In the genomic region with DNA sequence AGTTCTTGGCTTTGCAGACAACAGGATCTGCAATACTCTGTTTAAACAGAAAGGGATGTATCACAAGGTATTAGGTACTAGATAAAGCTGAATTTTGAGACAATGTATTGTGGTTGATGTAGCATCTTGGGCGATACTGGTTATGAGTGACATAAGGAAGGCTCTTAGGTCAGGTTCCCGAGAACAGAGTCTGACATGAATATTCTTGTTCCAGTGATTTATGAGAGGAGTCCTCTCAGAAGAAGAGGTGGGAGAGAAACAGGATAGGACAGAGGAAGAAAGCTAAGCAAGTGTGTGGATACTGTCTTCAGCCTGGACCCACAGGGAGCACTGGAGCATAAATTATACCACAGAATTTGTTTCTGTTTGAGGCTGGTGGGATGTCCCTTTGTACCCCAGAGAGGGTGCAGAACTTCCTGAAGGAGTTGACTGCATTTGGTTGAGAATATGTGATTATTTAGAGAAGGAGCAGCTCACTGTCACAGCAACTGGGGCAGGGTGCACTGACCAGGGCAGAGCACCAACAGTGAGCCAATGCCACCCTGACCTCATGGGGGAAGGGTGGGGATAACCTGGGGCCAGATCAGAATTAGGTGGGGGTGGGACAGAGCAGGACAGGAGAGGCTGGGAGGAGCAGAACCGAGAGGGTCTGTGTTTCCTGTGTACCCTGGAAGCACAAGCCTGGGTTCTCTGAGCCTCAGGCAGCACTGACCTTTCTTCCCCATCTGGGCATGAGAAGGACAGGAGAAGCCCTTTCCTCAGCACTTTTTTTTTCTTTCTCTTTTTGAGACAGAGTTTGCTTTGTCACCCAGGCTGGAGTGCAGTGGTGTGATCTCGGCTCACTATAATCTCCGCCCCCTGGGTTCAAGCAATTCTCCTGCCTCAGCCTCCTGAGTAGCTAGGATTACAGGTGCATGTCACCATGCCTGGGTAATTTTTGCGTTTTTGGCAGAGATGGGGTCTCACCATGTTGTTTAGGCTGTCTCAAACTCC, we compare ENCODE assay signal across 1 cellular context.
TF ChIP-seq lines count a peak whose summit lies in the region.

No MANE protein-coding gene starts in this region.

TF ChIP-seq in GM12878, 131 proteins besides CTCF, POLR2A, EP300 and RAD21:
- TF ChIP-seq NFYA (IDR thresholded peaks at IDR 0.05; ENCODE audit: borderline replicate concordance, low read depth, low read length) = no peak
- no peak for TF ChIP-seq POLR2AphosphoS5 (IDR thresholded peaks at IDR 0.05; ENCODE audit: low read length)
- no peak for TF ChIP-seq SMARCA5 (IDR thresholded peaks at IDR 0.05)
- TF ChIP-seq PAX5 (IDR thresholded peaks at IDR 0.05; ENCODE audit: borderline replicate concordance, low read depth, low read length) = peak; percentile 64; the same call in 1 of the 2 replicates
- 0 out of 2 replicates have a peak, but pooled peaks have one; percentile 32 for TF ChIP-seq MTA3 (IDR thresholded peaks at IDR 0.05; ENCODE audit: borderline replicate concordance, low read length)
- peak; percentile 78 for TF ChIP-seq RUNX3 (IDR thresholded peaks at IDR 0.05; ENCODE audit: low read length)
- peak; percentile 31; the same call in 1 of the 2 replicates for TF ChIP-seq PKNOX1 (IDR thresholded peaks at IDR 0.05)
- peak; percentile 23 for TF ChIP-seq IKZF1 (conservative IDR thresholded peaks at IDR 0.05)
- no peak for TF ChIP-seq SMAD1 (IDR thresholded peaks at IDR 0.05; ENCODE audit: low read depth, partially characterized antibody)
- no peak for TF ChIP-seq TCF7 (IDR thresholded peaks at IDR 0.05; ENCODE audit: borderline replicate concordance)
- 0 out of 4 replicates have a peak, but pooled peaks of 1 of the 2 experiments have one; percentile 34 for TF ChIP-seq IKZF2 (IDR thresholded peaks at IDR 0.05)
